ENCODE assay signal across 20 cellular contexts in genomic region chr7:6237002-6237401, GRCh38.
"Had no signal": no experiment of that assay in that cellular context is flagged by ENCODE, and none has a peak within 500 bp of the region (broad histone marks: within the 10 kb centered on the region; RNA-seq: fewer than 3 reads in every experiment).

No MANE protein-coding gene starts in this region.

- DNase-seq: activated CD4-positive, alpha-beta T cell treated with anti-CD3 and anti-CD28 coated beads for 48 hours; activated CD8-positive, alpha-beta memory T cell treated with anti-CD3 and anti-CD28 coated beads, Interleukin-2, amount 50 U/mL, for 4 hours; activated CD8-positive, alpha-beta T cell treated with anti-CD3 and anti-CD28 coated beads, Interleukin-2, amount 10 ng/mL, durations not matched to agents 7 days and 5 days; activated gamma-delta T cell; activated T-cell treated with anti-CD3 and anti-CD28 coated beads, Interleukin-2, amount 50 U/mL, for 48 hours; amniotic stem cell; cortex of kidney; effector CD8-positive, alpha-beta T cell; foreskin fibroblast; glutamatergic neuron; mammary epithelial cell; naive B cell; stimulated activated naive CD8-positive, alpha-beta T cell treated with anti-CD3 and anti-CD28 coated beads, Interleukin-15, Interleukin-2, amounts not matched to agents 100 U/mL and 50 U/mL, for 24 hours; upper lobe of left lung had no signal

- H3K36me3 Mint-ChIP-seq: naive B cell had no signal

- H3K27ac Mint-ChIP-seq: activated CD8-positive, alpha-beta T cell treated with anti-CD3 and anti-CD28 coated beads, Interleukin-2, amount 10 ng/mL, durations not matched to agents 7 days and 5 days; activated naive CD8-positive, alpha-beta T cell; T-helper 1 cell treated with Interleukin-12 subunit alpha and Interleukin-12 subunit beta and Interleukin-4 antibody, amounts not matched to agents 30 μg/mL and 1 μg/mL, for 36 hours had no signal

- H3K27me3 Mint-ChIP-seq: activated naive CD8-positive, alpha-beta T cell; central memory CD8-positive, alpha-beta T cell; naive B cell had no signal

- H3K4me3 ChIP-seq: skin epidermis, suprapubic skin, upper lobe of left lung had no signal

- H3K4me3 Mint-ChIP-seq: activated CD8-positive, alpha-beta T cell treated with anti-CD3 and anti-CD28 coated beads, Interleukin-2, amount 10 ng/mL, durations not matched to agents 7 days and 5 days; activated naive CD8-positive, alpha-beta T cell; central memory CD8-positive, alpha-beta T cell; naive B cell; T-helper 1 cell treated with Interleukin-12 subunit alpha and Interleukin-12 subunit beta and Interleukin-4 antibody, amounts not matched to agents 30 μg/mL and 1 μg/mL, for 36 hours had no signal

- H3K27ac ChIP-seq: neutrophil, skin epidermis, suprapubic skin, upper lobe of left lung had no signal

- H3K27me3 ChIP-seq: suprapubic skin, upper lobe of left lung had no signal

- H3K9me3 Mint-ChIP-seq: central memory CD8-positive, alpha-beta T cell; naive B cell; T-helper 1 cell treated with Interleukin-12 subunit alpha and Interleukin-12 subunit beta and Interleukin-4 antibody, amounts not matched to agents 30 μg/mL and 1 μg/mL, for 36 hours had no signal

- H3K9me3 ChIP-seq: neutrophil, suprapubic skin, upper lobe of left lung had no signal

- ATAC-seq: activated CD8-positive, alpha-beta T cell treated with anti-CD3 and anti-CD28 coated beads, Interleukin-2, amount 10 ng/mL, durations not matched to agents 7 days and 5 days; stimulated activated naive CD8-positive, alpha-beta T cell treated with anti-CD3 and anti-CD28 coated beads, Interleukin-15, Interleukin-2, amounts not matched to agents 100 U/mL and 50 U/mL, for 24 hours had no signal
